9 cellular contexts compared by ENCODE assay signal in the genomic region with DNA sequence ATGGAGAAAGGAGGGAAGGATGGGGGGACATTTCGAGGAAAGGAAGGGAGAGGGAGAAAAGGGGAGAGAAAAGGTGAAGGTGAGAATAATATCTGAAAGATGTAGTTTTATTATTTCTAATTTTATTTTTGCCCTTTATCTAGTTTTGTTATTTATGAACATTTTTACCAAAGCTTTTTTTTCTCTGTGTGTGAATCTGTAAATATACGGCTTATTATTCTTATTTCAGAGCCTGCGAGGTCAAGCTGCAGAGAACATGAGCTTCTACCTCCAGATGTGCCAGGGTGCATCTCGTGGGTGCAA. TPM values are rescaled to one million over a fixed set of nuclear protein-coding genes. Genes with fewer than 3 reads are reported as not detected.
A peak's percentile ranks its signal among the peaks of the same experiment; 100 is the strongest.
DNase-seq lines count a peak whose midpoint lies in the region; ATAC-seq and TF ChIP-seq lines count a peak whose summit lies in the region.
"Had no signal": no experiment of that assay in that cellular context is flagged by ENCODE, and none has a peak within 500 bp of the region (broad histone marks: within the 10 kb centered on the region; RNA-seq: fewer than 3 reads in every experiment).

No MANE protein-coding gene starts in this region.

- peaks cover 0 to 32% (median 23%) of the 10 kb centered on the region in 9 donors for H3K4me1 ChIP-seq in heart right ventricle
- peaks cover 16 to 33% of the 10 kb centered on the region in 2 donors for H3K4me1 ChIP-seq in mucosa of rectum (ENCODE audit: control insufficient read depth in 2 of 2, insufficient read depth in 2 of 2, low read length in 2 of 2)
- H3K4me1 ChIP-seq in urinary bladder (ENCODE audit: insufficient read depth) = no peaks in the 10 kb centered on the region

- no peaks in the 10 kb centered on the region for H3K9me3 Mint-ChIP-seq in chondrocyte (ENCODE audit: low read depth)

- WGBS in heart right ventricle, 2 donors = 52 to 55% methylated on average over 4 of the region's 4 CpGs
- WGBS in urinary bladder = 58% methylated on average over 4 of the region's 4 CpGs

- H3K36me3 Mint-ChIP-seq in chondrocyte (ENCODE audit: low read depth) = no peaks in the 10 kb centered on the region

- ATAC-seq in heart right ventricle (no peak), HG03378 (IDR thresholded peaks at IDR 0.05; ENCODE audit: unreplicated experiment) (no peak)

- intact Hi-C loops in heart right ventricle (cut with DNase I) = loop anchor here in 6 of 10 donors (1.0 to 10.0 kb wide), 8 partner anchors 35 to 93 kb away; partner anchors contain the start of genes HLA-A (in 5 of the 6) and POLR1H (in 1 of the 6)
- intact Hi-C loops in cardiac septum (cut with DNase I) = loop anchor here (2.0 kb wide), 1 partner anchor 35 kb away; the partner anchor contains the start of gene HLA-A

- H3K4me1 Mint-ChIP-seq in chondrocyte (ENCODE audit: low read depth) = peaks cover 26% of the 10 kb centered on the region

- H3K27me3 Mint-ChIP-seq in chondrocyte (ENCODE audit: low read depth) = peaks cover 38% of the 10 kb centered on the region

- H3K27ac ChIP-seq in heart right ventricle = peak overlapping the region; percentile 87 to 99 (median 96)
- H3K27ac ChIP-seq in mucosa of rectum (ENCODE audit: low read depth in 2 of 2, low read length in 2 of 2) = peak overlapping the region; percentile 88 to 94
- H3K27ac ChIP-seq in urinary bladder (ENCODE audit: low read depth) = peak overlapping the region; percentile 80
- H3K27ac ChIP-seq: epithelial cell of prostate had no signal

- H3K9me3 ChIP-seq in heart right ventricle = no peaks in the 10 kb centered on the region
- H3K9me3 ChIP-seq in mucosa of rectum (ENCODE audit: control insufficient read depth in 2 of 2, low read length in 2 of 2) = no peaks in the 10 kb centered on the region

- peak overlapping the region; percentile 93 for H3K27ac Mint-ChIP-seq in chondrocyte (ENCODE audit: unreplicated experiment)

- H3K4me3 ChIP-seq in heart right ventricle = peak overlapping the region; percentile 36 to 78 (median 60)
- H3K4me3 ChIP-seq in mucosa of rectum (ENCODE audit: low read length in 2 of 2) = peak overlapping the region; percentile 71 to 77
- H3K4me3 ChIP-seq in urinary bladder (ENCODE audit: low read depth, low read length) = peak overlapping the region; percentile 38

- TF ChIP-seq CTCF in heart right ventricle (IDR thresholded peaks at IDR 0.05) = no peak
- no peak for TF ChIP-seq CTCF in chondrocyte (IDR thresholded peaks at IDR 0.05)

- H3K9ac ChIP-seq in mucosa of rectum (ENCODE audit: low read depth in 1 of 2, low read length in 2 of 2) = peak overlapping the region; percentile 85 to 90

- H3K27me3 ChIP-seq in heart right ventricle (peaks cover 0 to 40% (median 0%) of the 10 kb centered on the region in 7 donors), mucosa of rectum (ENCODE audit: control insufficient read depth in 2 of 2, insufficient read depth in 2 of 2, low read length in 2 of 2) (peaks cover 0 to 2% of the 10 kb centered on the region in 2 donors)

- DNase-seq in heart right ventricle = no peak
- DNase-seq in cardiac septum (ENCODE audit: low spot score) = no peak
- no peak for DNase-seq in chondrocyte (ENCODE audit: low spot score)
- no peak for DNase-seq in stimulated activated CD4-positive, alpha-beta T cell treated with anti-CD3 and anti-CD28 coated beads, Interleukin-2, amount 100 ng/mL, for 24 hours
- DNase-seq in stimulated activated CD4-positive, alpha-beta T cell treated with anti-CD3 and anti-CD28 coated beads, Interleukin-2, amount 100 ng/mL, for 48 hours = no peak

- no peaks in the 10 kb centered on the region for H3K36me3 ChIP-seq in heart right ventricle
- no peaks in the 10 kb centered on the region for H3K36me3 ChIP-seq in mucosa of rectum (ENCODE audit: control insufficient read depth in 2 of 2, insufficient read depth in 2 of 2, low read length in 2 of 2)
- H3K36me3 ChIP-seq in urinary bladder (ENCODE audit: insufficient read depth) = no peaks in the 10 kb centered on the region

- H3K4me3 Mint-ChIP-seq in chondrocyte (ENCODE audit: unreplicated experiment) = peak overlapping the region; percentile 87

RNA-seq across cellular contexts. Expression of gene HLA-A, which starts 35.0 kb away (rescaled TPM):
- 1,000 to 10,000 TPM in 1 of 10 donors, 100 to 1,000 TPM in 9; 218 to 1,594 (median 276) TPM for total RNA-seq in heart right ventricle
- polyA plus RNA-seq in heart right ventricle = 1,000 to 10,000 TPM in 1 of 2 donors, 100 to 1,000 TPM in 1; 450 to 1,261 TPM
- total RNA-seq in cardiac septum = 268 TPM
- 110 to 191 TPM (median 187 TPM) in 3 replicates for total RNA-seq in chondrocyte
- 85.1 TPM for total RNA-seq in urinary bladder
- polyA plus RNA-seq in urinary bladder = 962 TPM
